Comparison of ENCODE assay signal across 1 cellular context in genomic region chr1:203145321-203146041, GRCh38.
TF ChIP-seq lines count a peak whose summit lies in the region.

No MANE protein-coding gene starts in this region.

TF ChIP-seq in H1, 55 proteins besides CTCF, POLR2A, EP300 and RAD21:
- TF ChIP-seq CHD1 (IDR thresholded peaks at IDR 0.05; ENCODE audit: low read depth, low read length) (no peak), SP2 (IDR thresholded peaks at IDR 0.05; ENCODE audit: low read length) (no peak), RNF2 (IDR thresholded peaks at IDR 0.05; ENCODE audit: borderline replicate concordance, low read depth, low read length, missing control alignments, poor library complexity, severe bottlenecking) (no peak), TEAD4 (IDR thresholded peaks at IDR 0.05; ENCODE audit: low read depth, low read length) (no peak), CHD7 (IDR thresholded peaks at IDR 0.05; ENCODE audit: insufficient replicate concordance, low read length) (no peak)
